9 cellular contexts compared by ENCODE assay signal in genomic region chr12:120367924-120368788, GRCh38. TPM values are rescaled to one million over a fixed set of nuclear protein-coding genes. Genes with fewer than 3 reads are reported as not detected.
DNase-seq lines count a peak whose midpoint lies in the region; ATAC-seq and TF ChIP-seq lines count a peak whose summit lies in the region.
"Had no signal": no experiment of that assay in that cellular context is flagged by ENCODE, and none has a peak within 500 bp of the region (broad histone marks: within the 10 kb centered on the region; RNA-seq: fewer than 3 reads in every experiment).

No MANE protein-coding gene starts in this region.

- H3K36me3 ChIP-seq in ascending aorta: no peaks in the 10 kb centered on the region
- H3K36me3 ChIP-seq in lower lobe of right lung: no peaks in the 10 kb centered on the region

- DNase-seq in DMS 273 (lab: John Stamatoyannopoulos, UW; ENCODE audit: unreplicated experiment) (peak; percentile 76), DMS 273 treated with DMSO at 0.1 percent for 48 hours (lab: John Stamatoyannopoulos, UW) (no peak), ascending aorta (ENCODE audit: low spot score in 2 of 2) (no peak), lower lobe of right lung (no peak), NCI-H1092 treated with DMSO at 0.1 percent for 48 hours (lab: John Stamatoyannopoulos, UW) (no peak), A172 (ENCODE audit: low spot score) (no peak)
- DNase-seq in stimulated activated naive CD8-positive, alpha-beta T cell treated with anti-CD3 and anti-CD28 coated beads, Interleukin-15, Interleukin-2, amounts not matched to agents 100 U/mL and 50 U/mL, for 24 hours: peak; percentile 52

- H3K4me3 ChIP-seq in ascending aorta: peak overlapping the region; percentile 56 to 68
- peak overlapping the region; percentile 47 for H3K4me3 ChIP-seq in lower lobe of right lung

- H3K27ac ChIP-seq in ascending aorta (no peak overlapping the region), lower lobe of right lung (no peak overlapping the region)
- H3K27ac ChIP-seq: KMS-11 had no signal

- ATAC-seq in lower lobe of right lung (peak in 1 of 2 donors; percentile 24), GM21528 (IDR thresholded peaks at IDR 0.05; ENCODE audit: low FRiP score, unreplicated experiment) (no peak)
- ATAC-seq in stimulated activated naive CD8-positive, alpha-beta T cell treated with anti-CD3 and anti-CD28 coated beads, Interleukin-15, Interleukin-2, amounts not matched to agents 100 U/mL and 50 U/mL, for 24 hours: peak; percentile 47

- H3K4me1 ChIP-seq in ascending aorta (peaks cover 8 to 14% of the 10 kb centered on the region in 2 donors), lower lobe of right lung (peaks cover 10% of the 10 kb centered on the region)

- intact Hi-C loops in ascending aorta (cut with DNase I): no loop called here
- intact Hi-C loops in lower lobe of right lung (cut with DNase I): no loop called here

- no peak for TF ChIP-seq CTCF in ascending aorta (IDR thresholded peaks at IDR 0.05)
- no peak for TF ChIP-seq CTCF in lower lobe of right lung (IDR thresholded peaks at IDR 0.05)

- H3K27me3 ChIP-seq in ascending aorta (peaks cover 16% of the 10 kb centered on the region), lower lobe of right lung (ENCODE audit: low read depth) (peaks cover 61% of the 10 kb centered on the region)

- H3K9me3 ChIP-seq in ascending aorta (no peaks in the 10 kb centered on the region), lower lobe of right lung (no peaks in the 10 kb centered on the region)

RNA-seq across cellular contexts. Expression of gene MSI1, which starts 0.8 kb away (rescaled TPM):
- 0.11 TPM for total RNA-seq in ascending aorta
- total RNA-seq in lower lobe of right lung: 0.44 TPM
- total RNA-seq in A172 (2014; rRNA removed; shearing (Covaris generic)): 0.57 and 1.6 TPM in 2 replicates

RNA-seq across cellular contexts. Expression of gene PLA2G1B, which starts 40.6 kb away (rescaled TPM):
- total RNA-seq in ascending aorta: not detected
- 42.2 TPM for total RNA-seq in lower lobe of right lung
- total RNA-seq in A172 (2014; rRNA removed; shearing (Covaris generic)): not detected in 2 replicates

Comparison
In these comparisons a context has a peak if more than half of its experiments do, and no peak if none do; other contexts are left out.
1. DNase-seq: peak in DMS 273 (single experiment) and stimulated activated naive CD8-positive, alpha-beta T cell treated with anti-CD3 and anti-CD28 coated beads, Interleukin-15, Interleukin-2, amounts not matched to agents 100 U/mL and 50 U/mL, for 24 hours (single experiment); none in DMS 273 treated with DMSO at 0.1 percent for 48 hours (single experiment), ascending aorta (0 of 2), lower lobe of right lung (single experiment), NCI-H1092 treated with DMSO at 0.1 percent for 48 hours (single experiment) and A172 (single experiment).
2. RNA of gene PLA2G1B, which starts 40.6 kb away (total RNA-seq): 42.2 TPM in lower lobe of right lung (single experiment); not detected in ascending aorta (single experiment) and not detected in A172; every median in the first group is over 10 times any median in the second.